In genomic region chr3:167733961-167734497, GRCh38 we compare ENCODE assay signal across 9 cellular contexts. TPM values are rescaled to one million over a fixed set of nuclear protein-coding genes. Genes with fewer than 3 reads are reported as not detected.
DNase-seq lines count a peak whose midpoint lies in the region; ATAC-seq, FAIRE-seq and TF ChIP-seq lines count a peak whose summit lies in the region.
"Had no signal": no experiment of that assay in that cellular context is flagged by ENCODE, and none has a peak within 500 bp of the region (broad histone marks: within the 10 kb centered on the region; RNA-seq: fewer than 3 reads in every experiment).

No MANE protein-coding gene starts in this region.

- H4K91ac ChIP-seq in trophoblast cell (ENCODE audit: low read depth, low read length) = peak overlapping the region; percentile 97

- H3K79me1 ChIP-seq in trophoblast cell (ENCODE audit: low read length) = peaks cover 9% of the 10 kb centered on the region

- H3K4me2 ChIP-seq in endothelial cell of umbilical vein (ENCODE audit: insufficient read depth, low read length) = peak overlapping the region; percentile 85
- peak overlapping the region; percentile 56 for H3K4me2 ChIP-seq in trophoblast cell (ENCODE audit: low read length)

- H4K12ac ChIP-seq in trophoblast cell (ENCODE audit: low read depth, low read length) = peak overlapping the region; percentile 84

- H3K4me1 ChIP-seq in ES-I3 (ENCODE audit: insufficient read depth, low read length) (peaks cover 7% of the 10 kb centered on the region), endothelial cell of umbilical vein (ENCODE audit: control insufficient read depth, extremely low read depth, insufficient read depth, low read length) (peaks cover 10% of the 10 kb centered on the region), trophoblast cell (ENCODE audit: control insufficient read depth in 1 of 2, insufficient read depth in 2 of 2, low read length in 2 of 2) (no peaks in the 10 kb centered on the region)

- no peak overlapping the region for H2BK12ac ChIP-seq in trophoblast cell (ENCODE audit: low read length)

- POLR2A ChIA-PET in endothelial cell of umbilical vein (lab: Charles Lee) = no interaction called here

- peak overlapping the region; percentile 21 for H3K27ac ChIP-seq in endothelial cell of umbilical vein (ENCODE audit: insufficient read depth, low read depth, low read length)
- H3K27ac ChIP-seq in trophoblast cell (ENCODE audit: low read depth, low read length) = peak overlapping the region; percentile 97

- dilution Hi-C loops in endothelial cell of umbilical vein (cut with MboI; ENCODE audit: extremely low pct_ligation_motif_present, low sequenced_read_pairs) = no loop called here

- no peak overlapping the region for H3K4me3 Mint-ChIP-seq in activated CD4-positive, alpha-beta T cell treated with anti-CD3 and anti-CD28 coated beads, Interleukin-2, amount 10 ng/mL, durations not matched to agents 24 days and 14 days
- H3K4me3 Mint-ChIP-seq in progenitor cell of endocrine pancreas (ENCODE audit: low read depth) = no peak overlapping the region
- H3K4me3 Mint-ChIP-seq in activated T-cell treated with anti-CD3 and anti-CD28 coated beads, Interleukin-2, amount 50 U/mL, for 4 hours = no peak overlapping the region
- H3K4me3 Mint-ChIP-seq: dendritic cell treated with granulocyte-macrophage colony-stimulating factor and Interleukin-4, amounts not matched to agents 40 ng/mL and 50 ng/mL, for 4 days had no signal

- H3K4ac ChIP-seq in trophoblast cell (ENCODE audit: low read depth, low read length) = peak overlapping the region; percentile 61

- peaks cover 54% of the 10 kb centered on the region for H3K79me2 ChIP-seq in endothelial cell of umbilical vein (ENCODE audit: control insufficient read depth, insufficient read depth, low read length)
- H3K79me2 ChIP-seq in trophoblast cell (ENCODE audit: control insufficient read depth, insufficient read depth, low read length, poor library complexity) = peaks cover 8% of the 10 kb centered on the region

- H3K36me3 ChIP-seq in ES-I3 (ENCODE audit: insufficient read depth, low read length) (no peaks in the 10 kb centered on the region), endothelial cell of umbilical vein (ENCODE audit: control insufficient read depth in 2 of 2, extremely low read depth in 1 of 2, insufficient read depth in 2 of 2, low read length in 2 of 2) (no peaks in the 10 kb centered on the region), trophoblast cell (ENCODE audit: control insufficient read depth in 1 of 2, insufficient read depth in 2 of 2, low read length in 2 of 2) (peaks cover 0 to 2% of the 10 kb centered on the region in 2 experiments)

- no peaks in the 10 kb centered on the region for H3K9me3 ChIP-seq in ES-I3 (ENCODE audit: control insufficient read depth, insufficient read depth, low read length)
- no peaks in the 10 kb centered on the region for H3K9me3 ChIP-seq in endothelial cell of umbilical vein (replicated peaks; ENCODE audit: control insufficient read depth, insufficient read depth, low read length)
- H3K9me3 ChIP-seq in trophoblast cell (ENCODE audit: insufficient read depth, low read depth, low read length) = peaks cover 3% of the 10 kb centered on the region

- BruUV-seq in endothelial cell of umbilical vein (replicated peaks; lab: Mats Ljungman, UMichigan) = TSS peak; percentile 24

- H4K8ac ChIP-seq in trophoblast cell (ENCODE audit: low read depth, low read length) = peak overlapping the region; percentile 93

- H3K4me1 Mint-ChIP-seq in activated CD4-positive, alpha-beta T cell treated with anti-CD3 and anti-CD28 coated beads, Interleukin-2, amount 10 ng/mL, durations not matched to agents 24 days and 14 days = peaks cover 25% of the 10 kb centered on the region
- H3K4me1 Mint-ChIP-seq in progenitor cell of endocrine pancreas (ENCODE audit: low read depth) = peaks cover 20% of the 10 kb centered on the region
- H3K4me1 Mint-ChIP-seq in activated T-cell treated with anti-CD3 and anti-CD28 coated beads, Interleukin-2, amount 50 U/mL, for 4 hours (ENCODE audit: low read depth) = peaks cover 12% of the 10 kb centered on the region

- intact Hi-C loops in endothelial cell of umbilical vein (cut with micrococcal nuclease) = no loop called here
- intact Hi-C loops in activated CD4-positive, alpha-beta T cell treated with anti-CD3 and anti-CD28 coated beads, Interleukin-2, amount 10 ng/mL, durations not matched to agents 24 days and 14 days (cut with micrococcal nuclease) = loop anchor here (1.0 to 10.0 kb wide), 4 partner anchors 43 to 1931 kb away; partner anchors contain the start of genes GOLIM4 and MECOM

- peaks cover 7% of the 10 kb centered on the region for H3K27me3 Mint-ChIP-seq in activated CD4-positive, alpha-beta T cell treated with anti-CD3 and anti-CD28 coated beads, Interleukin-2, amount 10 ng/mL, durations not matched to agents 24 days and 14 days
- no peaks in the 10 kb centered on the region for H3K27me3 Mint-ChIP-seq in progenitor cell of endocrine pancreas
- H3K27me3 Mint-ChIP-seq in activated T-cell treated with anti-CD3 and anti-CD28 coated beads, Interleukin-2, amount 50 U/mL, for 4 hours (ENCODE audit: low read depth) = no peaks in the 10 kb centered on the region
- H3K27me3 Mint-ChIP-seq: dendritic cell treated with granulocyte-macrophage colony-stimulating factor and Interleukin-4, amounts not matched to agents 40 ng/mL and 50 ng/mL, for 4 days had no signal

- no peak for TF ChIP-seq POLR2A in endothelial cell of umbilical vein (IDR thresholded peaks at IDR 0.05; ENCODE audit: low read depth, low read length)

- H3K27ac Mint-ChIP-seq in activated CD4-positive, alpha-beta T cell treated with anti-CD3 and anti-CD28 coated beads, Interleukin-2, amount 10 ng/mL, durations not matched to agents 24 days and 14 days = no peak overlapping the region
- no peak overlapping the region for H3K27ac Mint-ChIP-seq in progenitor cell of endocrine pancreas
- H3K27ac Mint-ChIP-seq: dendritic cell treated with granulocyte-macrophage colony-stimulating factor and Interleukin-4, amounts not matched to agents 40 ng/mL and 50 ng/mL, for 4 days had no signal

- WGBS in trophoblast cell (ENCODE audit: extremely low coverage, insufficient coverage, insufficient read length) = no CpG with 5 or more reads among the region's 12 CpGs

- H4K20me1 ChIP-seq in endothelial cell of umbilical vein (replicated peaks; ENCODE audit: control insufficient read depth, extremely low read depth, insufficient read depth, low read length) = peaks cover 5% of the 10 kb centered on the region

- DNase-seq in NCI-H774 (lab: John Stamatoyannopoulos, UW) (peak; percentile 31), endothelial cell of umbilical vein (ENCODE audit: low read depth, low spot score) (no peak), trophoblast cell (peak in 1 of 2 donors; percentile 41), progenitor cell of endocrine pancreas (ENCODE audit: low spot score, unreplicated experiment) (no peak)
- DNase-seq in activated CD4-positive, alpha-beta T cell treated with anti-CD3 and anti-CD28 coated beads, Interleukin-2, amount 10 ng/mL, durations not matched to agents 24 days and 14 days = no peak
- DNase-seq in activated T-cell treated with anti-CD3 and anti-CD28 coated beads, Interleukin-2, amount 50 U/mL, for 4 hours = no peak

- CTCF ChIA-PET in endothelial cell of umbilical vein (lab: Charles Lee) = no interaction called here

- H3K9me3 Mint-ChIP-seq in activated CD4-positive, alpha-beta T cell treated with anti-CD3 and anti-CD28 coated beads, Interleukin-2, amount 10 ng/mL, durations not matched to agents 24 days and 14 days = no peaks in the 10 kb centered on the region
- H3K9me3 Mint-ChIP-seq in progenitor cell of endocrine pancreas (ENCODE audit: low read depth) = no peaks in the 10 kb centered on the region
- H3K9me3 Mint-ChIP-seq in activated T-cell treated with anti-CD3 and anti-CD28 coated beads, Interleukin-2, amount 50 U/mL, for 4 hours = no peaks in the 10 kb centered on the region
- H3K9me3 Mint-ChIP-seq: dendritic cell treated with granulocyte-macrophage colony-stimulating factor and Interleukin-4, amounts not matched to agents 40 ng/mL and 50 ng/mL, for 4 days had no signal

- peak overlapping the region; percentile 73 for H3K14ac ChIP-seq in trophoblast cell (ENCODE audit: low read length)

- H3K4me3 ChIP-seq in endothelial cell of umbilical vein (replicated peaks in 1 of 3; ENCODE audit: insufficient read depth in 1 of 3, low read depth in 1 of 3, low read length in 3 of 3) (peak overlapping the region; percentile 48 to 66 (median 61)), trophoblast cell (ENCODE audit: low read depth, low read length) (peak overlapping the region; percentile 97)

- no peaks in the 10 kb centered on the region for H3K9me1 ChIP-seq in endothelial cell of umbilical vein (replicated peaks; ENCODE audit: control insufficient read depth, extremely low read depth, insufficient read depth, low read length)

- H3K23ac ChIP-seq in trophoblast cell (ENCODE audit: low read length) = no peak overlapping the region

- ATAC-seq in HG03457 (IDR thresholded peaks at IDR 0.05; ENCODE audit: unreplicated experiment) = no peak
- ATAC-seq in activated T-cell treated with anti-CD3 and anti-CD28 coated beads, Interleukin-2, amount 50 U/mL, for 4 hours = no peak

- H2AK5ac ChIP-seq in trophoblast cell (ENCODE audit: low read length) = no peak overlapping the region

- peak overlapping the region; percentile 70 for H3K18ac ChIP-seq in trophoblast cell (ENCODE audit: low read length)

- no peak for FAIRE-seq in endothelial cell of umbilical vein (lab: Jason Lieb, UNC)

- peak overlapping the region; percentile 74 for H2BK120ac ChIP-seq in trophoblast cell (ENCODE audit: insufficient read depth, low read length, poor library complexity)

- H2AFZ ChIP-seq in endothelial cell of umbilical vein (ENCODE audit: low read depth, low read length) (peak overlapping the region; percentile 92), trophoblast cell (ENCODE audit: insufficient read depth, low read length, poor library complexity) (peak overlapping the region; percentile 97)

- H3K27me3 ChIP-seq in endothelial cell of umbilical vein (ENCODE audit: control insufficient read depth in 2 of 2, insufficient read depth in 2 of 2, low read length in 2 of 2) (peaks cover 0 to 9% of the 10 kb centered on the region in 2 experiments), trophoblast cell (ENCODE audit: insufficient read depth, low read length) (no peaks in the 10 kb centered on the region)

- peaks cover 8% of the 10 kb centered on the region for H3K36me3 Mint-ChIP-seq in activated CD4-positive, alpha-beta T cell treated with anti-CD3 and anti-CD28 coated beads, Interleukin-2, amount 10 ng/mL, durations not matched to agents 24 days and 14 days (ENCODE audit: low read depth)
- no peaks in the 10 kb centered on the region for H3K36me3 Mint-ChIP-seq in progenitor cell of endocrine pancreas (ENCODE audit: insufficient read depth)
- H3K36me3 Mint-ChIP-seq in activated T-cell treated with anti-CD3 and anti-CD28 coated beads, Interleukin-2, amount 50 U/mL, for 4 hours (ENCODE audit: insufficient read depth) = peaks cover 2% of the 10 kb centered on the region

- H3K9ac ChIP-seq in ES-I3 (ENCODE audit: low read depth, low read length) = peak overlapping the region; percentile 91
- peak overlapping the region; percentile 48 for H3K9ac ChIP-seq in endothelial cell of umbilical vein (replicated peaks; ENCODE audit: extremely low read depth, insufficient read depth, low read length)
- peak overlapping the region; percentile 89 for H3K9ac ChIP-seq in trophoblast cell (ENCODE audit: low read length)

- no peak for TF ChIP-seq CTCF in endothelial cell of umbilical vein (IDR thresholded peaks at IDR 0.05; ENCODE audit: extremely low read depth in 1 of 2, insufficient read depth in 1 of 2, low read depth in 1 of 2, low read length in 2 of 2)
- no peak for TF ChIP-seq CTCF in progenitor cell of endocrine pancreas (IDR thresholded peaks at IDR 0.05; ENCODE audit: unreplicated experiment)

- H2BK5ac ChIP-seq in trophoblast cell (ENCODE audit: low read depth, low read length, poor library complexity) = peak overlapping the region; percentile 84

RNA-seq across cellular contexts. Expression of gene PDCD10, which starts 0.7 kb away (rescaled TPM):
- total RNA-seq in endothelial cell of umbilical vein (47.8 and 50.1 TPM in 2 replicates), progenitor cell of endocrine pancreas (45.7 and 48.6 TPM in 2 replicates)
- 17.0 and 21.3 TPM in 2 replicates for polyA plus RNA-seq in endothelial cell of umbilical vein
- 40.9 and 42.9 TPM in 2 replicates for polyA plus RNA-seq in endothelial cell of umbilical vein (2011; cell fraction: cytosol; rRNA removed)
- 24.0 and 32.0 TPM in 2 replicates for polyA plus RNA-seq in endothelial cell of umbilical vein (2011; cell fraction: nucleus; rRNA removed)
- 37.6 and 61.1 TPM in 2 replicates for polyA plus RNA-seq in endothelial cell of umbilical vein (2012)
- 15.1 and 15.9 TPM in 2 replicates for polyA minus RNA-seq in endothelial cell of umbilical vein
- polyA minus RNA-seq in endothelial cell of umbilical vein (2011; cell fraction: cytosol; rRNA and poly(A)+ RNA removed) = 25.1 TPM
- polyA minus RNA-seq in endothelial cell of umbilical vein (2011; cell fraction: nucleus; rRNA and poly(A)+ RNA removed) = 28.4 and 36.2 TPM in 2 replicates
- polyA plus RNA-seq in trophoblast cell (2013) = 89.5 and 93.3 TPM in 2 replicates
- total RNA-seq in activated CD4-positive, alpha-beta T cell treated with anti-CD3 and anti-CD28 coated beads, Interleukin-2, amount 10 ng/mL, durations not matched to agents 24 days and 14 days = 73.9 and 76.1 TPM in 2 replicates
- 10 to 100 TPM; 68.2 to 69.5 (median 68.4) TPM for total RNA-seq in activated T-cell treated with anti-CD3 and anti-CD28 coated beads, Interleukin-2, amount 50 U/mL, for 4 hours

RNA-seq across cellular contexts. Expression of gene SERPINI1, which starts 1.5 kb away (rescaled TPM):
- 0.22 and 0.28 TPM in 2 replicates for total RNA-seq in endothelial cell of umbilical vein
- polyA plus RNA-seq in endothelial cell of umbilical vein = 0.28 and 0.29 TPM in 2 replicates
- 0.22 and 0.24 TPM in 2 replicates for polyA plus RNA-seq in endothelial cell of umbilical vein (2011; cell fraction: cytosol; rRNA removed)
- polyA plus RNA-seq in endothelial cell of umbilical vein (2011; cell fraction: nucleus; rRNA removed) = 0.07 TPM in 1 of 2 replicates, not detected in the other
- polyA plus RNA-seq in endothelial cell of umbilical vein (2012) = 0.19 and 0.56 TPM in 2 replicates
- polyA minus RNA-seq in endothelial cell of umbilical vein = 0.15 and 0.51 TPM in 2 replicates
- polyA minus RNA-seq in endothelial cell of umbilical vein (2011; cell fraction: cytosol; rRNA and poly(A)+ RNA removed) = 1.8 TPM
- polyA minus RNA-seq in endothelial cell of umbilical vein (2011; cell fraction: nucleus; rRNA and poly(A)+ RNA removed) = 0.43 TPM in 1 of 2 replicates, not detected in the other
- polyA plus RNA-seq in trophoblast cell (2013) = 2.3 and 3.1 TPM in 2 replicates
- total RNA-seq in activated CD4-positive, alpha-beta T cell treated with anti-CD3 and anti-CD28 coated beads, Interleukin-2, amount 10 ng/mL, durations not matched to agents 24 days and 14 days = 0.49 and 0.57 TPM in 2 replicates
- 10.7 and 11.7 TPM in 2 replicates for total RNA-seq in progenitor cell of endocrine pancreas
- 1 to 10 TPM in 1 of 3 donors, under 1 TPM in 2; 0.63 to 1.4 (median 0.94) TPM for total RNA-seq in activated T-cell treated with anti-CD3 and anti-CD28 coated beads, Interleukin-2, amount 50 U/mL, for 4 hours
